1 cellular context compared by ENCODE assay signal in the genomic region with DNA sequence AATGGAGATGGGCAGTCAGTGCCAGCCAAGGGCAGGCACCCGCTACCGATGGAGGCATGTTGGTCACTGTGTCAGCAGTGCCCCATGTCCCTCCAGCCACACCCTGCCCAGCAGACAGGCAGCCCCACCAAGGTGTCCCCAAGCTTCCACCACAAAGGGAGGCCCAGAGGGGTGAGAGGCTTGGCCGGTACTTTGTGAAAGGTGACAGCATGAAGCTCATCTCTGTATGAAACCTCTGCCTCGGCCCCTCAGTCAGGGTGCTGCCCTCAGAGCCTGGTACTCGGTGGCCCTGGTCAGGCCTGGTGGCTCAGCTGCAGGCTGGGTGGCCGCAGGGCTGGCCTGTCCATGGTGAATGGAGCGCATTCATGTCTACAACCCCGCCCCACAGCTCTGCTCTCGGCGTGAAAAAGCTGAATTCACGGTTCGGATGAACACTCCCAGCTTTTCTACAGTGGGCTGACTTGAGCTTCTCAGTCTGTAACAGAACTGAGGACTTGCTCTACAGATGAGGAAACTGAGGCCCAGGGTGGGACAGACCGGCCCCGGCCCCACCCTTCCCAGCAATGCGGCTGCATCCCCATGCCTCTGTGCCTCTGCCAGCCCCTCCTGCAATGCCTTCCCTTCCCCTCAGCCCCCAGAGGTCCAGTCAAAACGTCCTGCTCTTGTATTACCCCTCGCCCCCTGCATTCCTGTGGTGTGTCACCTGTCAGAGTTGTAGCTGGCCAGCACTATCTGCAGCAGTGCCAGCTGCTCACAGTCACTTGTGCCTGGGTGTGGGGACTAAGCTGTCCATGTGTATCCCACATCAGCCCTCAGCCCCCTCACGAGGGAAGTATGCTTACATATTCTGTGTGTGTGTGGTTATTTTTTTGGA.
TF ChIP-seq lines count a peak whose summit lies in the region.

No MANE protein-coding gene starts in this region.

TF ChIP-seq in K562, 482 proteins besides CTCF, POLR2A, EP300 and RAD21:
- TF ChIP-seq ZNF324 (CRISPR knock-in tag; IDR thresholded peaks at IDR 0.05) (no peak), MCM7 (IDR thresholded peaks at IDR 0.05) (0 out of 4 replicates have a peak, but pooled peaks of 1 of the 2 experiments have one; percentile 49), MCM3 (IDR thresholded peaks at IDR 0.05) (0 out of 2 replicates have a peak, but pooled peaks have one; percentile 6), NFIX (CRISPR knock-in tag; IDR thresholded peaks at IDR 0.05; ENCODE audit: low read depth) (no peak), ERF (CRISPR knock-in tag; IDR thresholded peaks at IDR 0.05) (no peak), ZBED1 (IDR thresholded peaks at IDR 0.05) (no peak), MCM5 (IDR thresholded peaks at IDR 0.05; ENCODE audit: low read depth) (peak; percentile 4; the same call in 1 of the 2 replicates), TCF7L2 (IDR thresholded peaks at IDR 0.05; ENCODE audit: low read depth, low read length) (no peak), POU5F1 (IDR thresholded peaks at IDR 0.05; ENCODE audit: borderline replicate concordance, low read depth, low read length, partially characterized antibody) (peak; percentile 10), TEAD4 (IDR thresholded peaks at IDR 0.05; ENCODE audit: low read length) (peak; percentile 27; the same call in 1 of the 2 replicates), TEAD4 (CRISPR knock-in tag; IDR thresholded peaks at IDR 0.05; ENCODE audit: borderline replicate concordance) (no peak), ZNF507 (tag; conservative IDR thresholded peaks at IDR 0.05) (no peak), FUS (optimal IDR thresholded peaks at IDR 0.05; ENCODE audit: low read depth, low read length) (no peak), SIX5 (IDR thresholded peaks at IDR 0.05; ENCODE audit: borderline replicate concordance in 1 of 2, insufficient read depth in 1 of 2, low read depth in 1 of 2, low read length in 2 of 2) (0 out of 4 replicates have a peak, but pooled peaks of 1 of the 2 experiments have one; percentile 1), HDGF (IDR thresholded peaks at IDR 0.05) (no peak), CBFA2T2 (conservative IDR thresholded peaks at IDR 0.05) (peak; percentile 19; the same call in 1 of the 2 replicates), RBM25 (IDR thresholded peaks at IDR 0.05; ENCODE audit: low read depth, low read length, severe bottlenecking) (no peak), PTTG1 (tag; IDR thresholded peaks at IDR 0.05; ENCODE audit: low read depth) (no peak), ZBTB7A (IDR thresholded peaks at IDR 0.05; ENCODE audit: borderline replicate concordance, control insufficient read depth, low read depth, low read length) (peak; percentile 21; the same call in 1 of the 2 replicates), HNRNPLL (IDR thresholded peaks at IDR 0.05; ENCODE audit: low read depth, low read length, poor library complexity, severe bottlenecking) (no peak), ZNF23 (CRISPR knock-in tag; IDR thresholded peaks at IDR 0.05) (no peak)
- TF ChIP-seq, protein P1, sequence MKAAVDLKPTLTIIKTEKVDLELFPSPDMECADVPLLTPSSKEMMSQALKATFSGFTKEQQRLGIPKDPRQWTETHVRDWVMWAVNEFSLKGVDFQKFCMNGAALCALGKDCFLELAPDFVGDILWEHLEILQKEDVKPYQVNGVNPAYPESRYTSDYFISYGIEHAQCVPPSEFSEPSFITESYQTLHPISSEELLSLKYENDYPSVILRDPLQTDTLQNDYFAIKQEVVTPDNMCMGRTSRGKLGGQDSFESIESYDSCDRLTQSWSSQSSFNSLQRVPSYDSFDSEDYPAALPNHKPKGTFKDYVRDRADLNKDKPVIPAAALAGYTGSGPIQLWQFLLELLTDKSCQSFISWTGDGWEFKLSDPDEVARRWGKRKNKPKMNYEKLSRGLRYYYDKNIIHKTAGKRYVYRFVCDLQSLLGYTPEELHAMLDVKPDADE (conservative IDR thresholded peaks at IDR 0.05; ENCODE audit: control insufficient read depth, low read depth, low read length): peak; percentile 53; the same call in 1 of the 2 replicates
- TF ChIP-seq, protein P2, sequence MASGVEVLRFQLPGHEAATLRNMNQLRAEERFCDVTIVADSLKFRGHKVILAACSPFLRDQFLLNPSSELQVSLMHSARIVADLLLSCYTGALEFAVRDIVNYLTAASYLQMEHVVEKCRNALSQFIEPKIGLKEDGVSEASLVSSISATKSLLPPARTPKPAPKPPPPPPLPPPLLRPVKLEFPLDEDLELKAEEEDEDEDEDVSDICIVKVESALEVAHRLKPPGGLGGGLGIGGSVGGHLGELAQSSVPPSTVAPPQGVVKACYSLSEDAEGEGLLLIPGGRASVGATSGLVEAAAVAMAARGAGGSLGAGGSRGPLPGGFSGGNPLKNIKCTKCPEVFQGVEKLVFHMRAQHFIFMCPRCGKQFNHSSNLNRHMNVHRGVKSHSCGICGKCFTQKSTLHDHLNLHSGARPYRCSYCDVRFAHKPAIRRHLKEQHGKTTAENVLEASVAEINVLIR (CRISPR knock-in tag; IDR thresholded peaks at IDR 0.05): no peak
- TF ChIP-seq, protein P3, sequence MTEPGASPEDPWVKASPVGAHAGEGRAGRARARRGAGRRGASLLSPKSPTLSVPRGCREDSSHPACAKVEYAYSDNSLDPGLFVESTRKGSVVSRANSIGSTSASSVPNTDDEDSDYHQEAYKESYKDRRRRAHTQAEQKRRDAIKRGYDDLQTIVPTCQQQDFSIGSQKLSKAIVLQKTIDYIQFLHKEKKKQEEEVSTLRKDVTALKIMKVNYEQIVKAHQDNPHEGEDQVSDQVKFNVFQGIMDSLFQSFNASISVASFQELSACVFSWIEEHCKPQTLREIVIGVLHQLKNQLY (CRISPR knock-in tag; conservative IDR thresholded peaks at IDR 0.05): 0 out of 4 replicates have a peak, but pooled peaks of 1 of the 2 experiments have one; percentile 58
- TF ChIP-seq, protein P4, sequence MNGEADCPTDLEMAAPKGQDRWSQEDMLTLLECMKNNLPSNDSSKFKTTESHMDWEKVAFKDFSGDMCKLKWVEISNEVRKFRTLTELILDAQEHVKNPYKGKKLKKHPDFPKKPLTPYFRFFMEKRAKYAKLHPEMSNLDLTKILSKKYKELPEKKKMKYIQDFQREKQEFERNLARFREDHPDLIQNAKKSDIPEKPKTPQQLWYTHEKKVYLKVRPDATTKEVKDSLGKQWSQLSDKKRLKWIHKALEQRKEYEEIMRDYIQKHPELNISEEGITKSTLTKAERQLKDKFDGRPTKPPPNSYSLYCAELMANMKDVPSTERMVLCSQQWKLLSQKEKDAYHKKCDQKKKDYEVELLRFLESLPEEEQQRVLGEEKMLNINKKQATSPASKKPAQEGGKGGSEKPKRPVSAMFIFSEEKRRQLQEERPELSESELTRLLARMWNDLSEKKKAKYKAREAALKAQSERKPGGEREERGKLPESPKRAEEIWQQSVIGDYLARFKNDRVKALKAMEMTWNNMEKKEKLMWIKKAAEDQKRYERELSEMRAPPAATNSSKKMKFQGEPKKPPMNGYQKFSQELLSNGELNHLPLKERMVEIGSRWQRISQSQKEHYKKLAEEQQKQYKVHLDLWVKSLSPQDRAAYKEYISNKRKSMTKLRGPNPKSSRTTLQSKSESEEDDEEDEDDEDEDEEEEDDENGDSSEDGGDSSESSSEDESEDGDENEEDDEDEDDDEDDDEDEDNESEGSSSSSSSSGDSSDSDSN (IDR thresholded peaks at IDR 0.05; ENCODE audit: borderline replicate concordance in 1 of 2, low read depth in 2 of 2, low read length in 2 of 2): 0 out of 4 replicates have a peak, but pooled peaks of 1 of the 2 experiments have one; percentile 55
- TF ChIP-seq, protein P5, sequence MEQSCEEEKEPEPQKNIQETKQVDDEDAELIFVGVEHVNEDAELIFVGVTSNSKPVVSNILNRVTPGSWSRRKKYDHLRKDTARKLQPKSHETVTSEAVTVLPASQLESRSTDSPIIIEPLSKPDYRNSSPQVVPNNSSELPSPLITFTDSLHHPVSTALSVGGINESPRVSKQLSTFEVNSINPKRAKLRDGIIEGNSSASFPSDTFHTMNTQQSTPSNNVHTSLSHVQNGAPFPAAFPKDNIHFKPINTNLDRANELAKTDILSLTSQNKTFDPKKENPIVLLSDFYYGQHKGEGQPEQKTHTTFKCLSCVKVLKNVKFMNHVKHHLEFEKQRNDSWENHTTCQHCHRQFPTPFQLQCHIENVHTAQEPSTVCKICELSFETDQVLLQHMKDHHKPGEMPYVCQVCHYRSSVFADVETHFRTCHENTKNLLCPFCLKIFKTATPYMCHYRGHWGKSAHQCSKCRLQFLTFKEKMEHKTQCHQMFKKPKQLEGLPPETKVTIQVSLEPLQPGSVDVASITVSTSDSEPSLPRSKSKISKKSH (CRISPR knock-in tag; IDR thresholded peaks at IDR 0.05): no peak
